Comparison of ENCODE assay signal across 8 cellular contexts in genomic region chr12:92593734-92594402, GRCh38.
A peak's percentile ranks its signal among the peaks of the same experiment; 100 is the strongest.
DNase-seq lines count a peak whose midpoint lies in the region; ATAC-seq and TF ChIP-seq lines count a peak whose summit lies in the region.

No MANE protein-coding gene starts in this region.

- no peaks in the 10 kb centered on the region for H3K27me3 ChIP-seq in kidney epithelial cell (ENCODE audit: control insufficient read depth, insufficient read depth, low read length)

- H3K27me3 Mint-ChIP-seq in activated naive CD4-positive, alpha-beta T cell treated with anti-CD3 and anti-CD28 coated beads, Interleukin-2, amount 10 ng/mL, durations not matched to agents 7 days and 5 days, result no peaks in the 10 kb centered on the region

- no peak overlapping the region for H3K4me3 ChIP-seq in kidney epithelial cell (ENCODE audit: low read depth, low read length)

- peaks cover 33% of the 10 kb centered on the region for H3K9me3 Mint-ChIP-seq in activated naive CD4-positive, alpha-beta T cell treated with anti-CD3 and anti-CD28 coated beads, Interleukin-2, amount 10 ng/mL, durations not matched to agents 7 days and 5 days

- peak overlapping the region; percentile 49 for H3K4me3 Mint-ChIP-seq in activated naive CD4-positive, alpha-beta T cell treated with anti-CD3 and anti-CD28 coated beads, Interleukin-2, amount 10 ng/mL, durations not matched to agents 7 days and 5 days

- no peaks in the 10 kb centered on the region for H3K36me3 ChIP-seq in kidney epithelial cell (ENCODE audit: control insufficient read depth, insufficient read depth, low read length)

- H3K27ac Mint-ChIP-seq in activated naive CD4-positive, alpha-beta T cell treated with anti-CD3 and anti-CD28 coated beads, Interleukin-2, amount 10 ng/mL, durations not matched to agents 7 days and 5 days, result peak overlapping the region; percentile 94

- peaks cover 32% of the 10 kb centered on the region for H3K4me1 Mint-ChIP-seq in activated naive CD4-positive, alpha-beta T cell treated with anti-CD3 and anti-CD28 coated beads, Interleukin-2, amount 10 ng/mL, durations not matched to agents 7 days and 5 days

- DNase-seq in activated naive CD4-positive, alpha-beta T cell treated with anti-CD3 and anti-CD28 coated beads, Interleukin-2, amount 10 ng/mL, durations not matched to agents 7 days and 5 days, result peak; percentile 79
- DNase-seq in kidney epithelial cell (ENCODE audit: low read depth) (peak; percentile 79), NCI-H2107 treated with DMSO at 0.1 percent for 48 hours (lab: John Stamatoyannopoulos, UW; ENCODE audit: unreplicated experiment) (no peak), NCI-H526 treated with DMSO at 0.1 percent for 48 hours (lab: John Stamatoyannopoulos, UW) (no peak)
- DNase-seq in stimulated activated CD4-positive, alpha-beta T cell treated with anti-CD3 and anti-CD28 coated beads, TNF-alpha, amount 100 ng/mL, for 48 hours (ENCODE audit: low read depth in 3 of 3), result peak; percentile 30 to 72 (median 45)

- CTCF ChIA-PET in activated naive CD4-positive, alpha-beta T cell treated with anti-CD3 and anti-CD28 coated beads, Interleukin-2, amount 10 ng/mL, durations not matched to agents 7 days and 5 days (lab: Charles Lee), result interaction anchor here (1.2 to 1.8 kb wide), 2 partner anchors 13 to 1212 kb away, joined by 3 to 4 read pairs; no protein-coding TSS in a partner anchor

- peaks cover 27% of the 10 kb centered on the region for H3K36me3 Mint-ChIP-seq in activated naive CD4-positive, alpha-beta T cell treated with anti-CD3 and anti-CD28 coated beads, Interleukin-2, amount 10 ng/mL, durations not matched to agents 7 days and 5 days

- no peak for TF ChIP-seq CTCF in kidney epithelial cell (IDR thresholded peaks at IDR 0.05; ENCODE audit: insufficient read depth, low read length, poor library complexity, severe bottlenecking)

- peak; percentile 100 for ATAC-seq in GM18909 (IDR thresholded peaks at IDR 0.05; ENCODE audit: poor library complexity, unreplicated experiment)
- ATAC-seq in HG03108 (IDR thresholded peaks at IDR 0.05; ENCODE audit: unreplicated experiment), result peak; percentile 99
- peak; percentile 84 for ATAC-seq in SK-N-SH treated with all-trans-retinoic acid at 6 μM for 48 hours

TF ChIP-seq in SK-N-SH treated with all-trans-retinoic acid at 6 μM for 48 hours, 23 proteins besides CTCF, POLR2A, EP300 and RAD21:
- TF ChIP-seq ZNF70 (CRISPR knock-in tag; IDR thresholded peaks at IDR 0.05) (no peak), ESRRG (CRISPR knock-in tag; IDR thresholded peaks at IDR 0.05) (no peak), ZC3H10 (CRISPR knock-in tag; IDR thresholded peaks at IDR 0.05) (no peak), ISL1 (CRISPR knock-in tag; IDR thresholded peaks at IDR 0.05) (no peak), CSRNP3 (CRISPR knock-in tag; IDR thresholded peaks at IDR 0.05) (no peak), ZNF565 (CRISPR knock-in tag; conservative IDR thresholded peaks at IDR 0.05; ENCODE audit: low read depth) (no peak), ZFP30 (CRISPR knock-in tag; IDR thresholded peaks at IDR 0.05) (no peak), CREB5 (CRISPR knock-in tag; IDR thresholded peaks at IDR 0.05; ENCODE audit: low read depth) (no peak), ARNTL (CRISPR knock-in tag; IDR thresholded peaks at IDR 0.05; ENCODE audit: borderline replicate concordance, low read depth) (no peak), BACH2 (CRISPR knock-in tag; IDR thresholded peaks at IDR 0.05; ENCODE audit: borderline replicate concordance) (no peak), ZNF8 (CRISPR knock-in tag; IDR thresholded peaks at IDR 0.05) (no peak), RARB (CRISPR knock-in tag; IDR thresholded peaks at IDR 0.05) (no peak), PATZ1 (CRISPR knock-in tag; IDR thresholded peaks at IDR 0.05; ENCODE audit: borderline replicate concordance) (no peak), OSR1 (CRISPR knock-in tag; IDR thresholded peaks at IDR 0.05) (no peak), POU6F1 (CRISPR knock-in tag; IDR thresholded peaks at IDR 0.05; ENCODE audit: borderline replicate concordance, low read depth) (no peak), SNAI2 (CRISPR knock-in tag; IDR thresholded peaks at IDR 0.05) (no peak)
TF ChIP-seq in SK-N-SH treated with all-trans-retinoic acid at 6 μM for 48 hours: peak in this region for 0.

Comparison
In these comparisons a context has a peak if more than half of its experiments do, and no peak if none do; other contexts are left out.
1. DNase-seq: peak in activated naive CD4-positive, alpha-beta T cell treated with anti-CD3 and anti-CD28 coated beads, Interleukin-2, amount 10 ng/mL, durations not matched to agents 7 days and 5 days (single experiment), kidney epithelial cell (single experiment) and stimulated activated CD4-positive, alpha-beta T cell treated with anti-CD3 and anti-CD28 coated beads, TNF-alpha, amount 100 ng/mL, for 48 hours (3 of 3); none in NCI-H2107 treated with DMSO at 0.1 percent for 48 hours (single experiment) and NCI-H526 treated with DMSO at 0.1 percent for 48 hours (single experiment).
2. Peak in every context shown above with its lines, with median percentiles within 50 percentile points of each other: ATAC-seq.